16 cellular contexts compared by ENCODE assay signal in genomic region chr10:62759599-62760175, GRCh38. TPM values are rescaled to one million over a fixed set of nuclear protein-coding genes. Genes with fewer than 3 reads are reported as not detected.
A peak's percentile ranks its signal among the peaks of the same experiment; 100 is the strongest.
DNase-seq lines count a peak whose midpoint lies in the region; ATAC-seq and TF ChIP-seq lines count a peak whose summit lies in the region.
"Had no signal": no experiment of that assay in that cellular context is flagged by ENCODE, and none has a peak within 500 bp of the region (broad histone marks: within the 10 kb centered on the region; RNA-seq: fewer than 3 reads in every experiment).

No MANE protein-coding gene starts in this region.

- H3K27ac ChIP-seq in psoas muscle = peak overlapping the region; percentile 59
- H3K27ac ChIP-seq: WERI-Rb-1 had no signal

- CTCF ChIA-PET in activated CD8-positive, alpha-beta T cell treated with anti-CD3 and anti-CD28 coated beads for 36 hours (lab: Charles Lee) = interaction anchor here (1.3 to 2.8 kb wide), 4 partner anchors 10 to 122 kb away, joined by 3 to 15 read pairs (median 8); no protein-coding TSS in a partner anchor

- 58 to 64% (median 64%) methylated on average over 5 of the region's 5 CpGs for WGBS in psoas muscle, 3 donors

- H3K9me3 ChIP-seq in psoas muscle = no peaks in the 10 kb centered on the region

- peaks cover 0 to 2% (median 0%) of the 10 kb centered on the region in 6 donors for H3K9me3 Mint-ChIP-seq in immature natural killer cell
- H3K9me3 Mint-ChIP-seq in activated CD8-positive, alpha-beta T cell treated with anti-CD3 and anti-CD28 coated beads for 36 hours = peaks cover 2% of the 10 kb centered on the region
- H3K9me3 Mint-ChIP-seq: activated CD4-positive, alpha-beta memory T cell treated with anti-CD3 and anti-CD28 coated beads, Interleukin-2, amount 10 ng/mL, durations not matched to agents 7 days and 5 days had no signal

- H3K36me3 ChIP-seq in psoas muscle (ENCODE audit: insufficient read depth in 1 of 2, low read depth in 1 of 2) = no peaks in the 10 kb centered on the region
- H3K36me3 ChIP-seq: WERI-Rb-1 had no signal

- POLR2A ChIA-PET in activated CD8-positive, alpha-beta T cell treated with anti-CD3 and anti-CD28 coated beads for 36 hours (lab: Charles Lee) = interaction anchor here (1.3 to 2.6 kb wide), 4 partner anchors 9 to 256 kb away, joined by 3 to 7 read pairs (median 4); no protein-coding TSS in a partner anchor

- H3K27me3 Mint-ChIP-seq in immature natural killer cell (ENCODE audit: low read depth in 3 of 3) = peaks cover 0 to 4% (median 0%) of the 10 kb centered on the region in 3 donors
- no peaks in the 10 kb centered on the region for H3K27me3 Mint-ChIP-seq in activated CD8-positive, alpha-beta T cell treated with anti-CD3 and anti-CD28 coated beads for 36 hours

- no peak for ATAC-seq in psoas muscle
- ATAC-seq in activated CD8-positive, alpha-beta T cell treated with anti-CD3 and anti-CD28 coated beads for 36 hours = no peak
- ATAC-seq: activated naive CD4-positive, alpha-beta T cell treated with anti-CD3 and anti-CD28 coated beads, Interleukin-2, amount 50 U/mL, for 72 hours had no signal

- no peak for TF ChIP-seq CTCF in psoas muscle (IDR thresholded peaks at IDR 0.05)
- TF ChIP-seq CTCF in activated CD8-positive, alpha-beta T cell treated with anti-CD3 and anti-CD28 coated beads for 36 hours (IDR thresholded peaks at IDR 0.05) = no peak

- no peaks in the 10 kb centered on the region for H3K36me3 Mint-ChIP-seq in immature natural killer cell
- no peaks in the 10 kb centered on the region for H3K36me3 Mint-ChIP-seq in activated CD8-positive, alpha-beta T cell treated with anti-CD3 and anti-CD28 coated beads for 36 hours (ENCODE audit: low read depth)
- H3K36me3 Mint-ChIP-seq: activated naive CD4-positive, alpha-beta T cell treated with anti-CD3 and anti-CD28 coated beads, Interleukin-2, amount 50 U/mL, for 72 hours had no signal

- no peak overlapping the region for H3K4me3 Mint-ChIP-seq in immature natural killer cell
- H3K4me3 Mint-ChIP-seq in activated CD8-positive, alpha-beta T cell treated with anti-CD3 and anti-CD28 coated beads for 36 hours = no peak overlapping the region
- H3K4me3 Mint-ChIP-seq: activated CD4-positive, alpha-beta memory T cell treated with anti-CD3 and anti-CD28 coated beads, Interleukin-2, amount 10 ng/mL, durations not matched to agents 7 days and 5 days; B cell had no signal

- H3K4me1 Mint-ChIP-seq in immature natural killer cell = peaks cover 28 to 35% of the 10 kb centered on the region in 2 donors
- peaks cover 36% of the 10 kb centered on the region for H3K4me1 Mint-ChIP-seq in activated CD8-positive, alpha-beta T cell treated with anti-CD3 and anti-CD28 coated beads for 36 hours (ENCODE audit: low read depth)

- H3K4me3 ChIP-seq in psoas muscle = no peak overlapping the region

- DNase-seq in GF-D8 (lab: John Stamatoyannopoulos, UW) = peak; percentile 58
- peak; percentile 38 to 48 for DNase-seq in Kasumi-1 (lab: John Stamatoyannopoulos, UW)
- peak; percentile 16 to 43 (median 38) for DNase-seq in immature natural killer cell
- DNase-seq in psoas muscle = no peak
- DNase-seq in activated CD8-positive, alpha-beta T cell treated with anti-CD3 and anti-CD28 coated beads for 36 hours = no peak
- DNase-seq in KG1 (lab: John Stamatoyannopoulos, UW) = no peak
- DNase-seq in GM03348 (ENCODE audit: low spot score) = no peak
- DNase-seq: activated CD4-positive, alpha-beta memory T cell treated with anti-CD3 and anti-CD28 coated beads, Interleukin-2, amount 10 ng/mL, durations not matched to agents 7 days and 5 days; activated T-cell treated with anti-CD3 and anti-CD28 coated beads, Interleukin-2, amount 50 U/mL, for 48 hours; HCEC 1CT; mesenchymal stem cell; NCI-H1436; WERI-Rb-1 had no signal

- no peaks in the 10 kb centered on the region for H3K27me3 ChIP-seq in psoas muscle (ENCODE audit: insufficient read depth in 3 of 3, low read length in 2 of 3)

- H3K4me1 ChIP-seq in psoas muscle = no peaks in the 10 kb centered on the region

- intact Hi-C loops in psoas muscle (cut with DNase I) = loop anchor here (5.0 kb wide), 2 partner anchors 43 to 72 kb away; partner anchors contain the start of gene ADO (in 1 of the 2)
- intact Hi-C loops in activated CD8-positive, alpha-beta T cell treated with anti-CD3 and anti-CD28 coated beads for 36 hours (cut with micrococcal nuclease) = no loop called here

- peak overlapping the region in 1 of 6 donors; percentile 40 for H3K27ac Mint-ChIP-seq in immature natural killer cell
- no peak overlapping the region for H3K27ac Mint-ChIP-seq in activated CD8-positive, alpha-beta T cell treated with anti-CD3 and anti-CD28 coated beads for 36 hours
- H3K27ac Mint-ChIP-seq: activated CD4-positive, alpha-beta memory T cell treated with anti-CD3 and anti-CD28 coated beads, Interleukin-2, amount 10 ng/mL, durations not matched to agents 7 days and 5 days; activated naive CD4-positive, alpha-beta T cell treated with anti-CD3 and anti-CD28 coated beads, Interleukin-2, amount 50 U/mL, for 72 hours; B cell had no signal

RNA-seq across cellular contexts. Expression of gene ADO, which starts 44.8 kb away (rescaled TPM):
- polyA plus RNA-seq in immature natural killer cell (1 to 10 TPM; 1.0 to 5.0 (median 2.3) TPM), psoas muscle (10 to 100 TPM; 11.6 to 27.1 (median 21.6) TPM)
- total RNA-seq in psoas muscle = 10 to 100 TPM; 17.6 to 24.8 (median 20.1) TPM
- 10 to 100 TPM; 28.0 to 28.9 TPM for total RNA-seq in activated CD8-positive, alpha-beta T cell treated with anti-CD3 and anti-CD28 coated beads for 36 hours

RNA-seq across cellular contexts. Expression of gene EGR2, which starts 56.5 kb away (rescaled TPM):
- polyA plus RNA-seq in immature natural killer cell = under 1 TPM; 0.28 to 0.80 (median 0.29) TPM
- total RNA-seq in psoas muscle = 1 to 10 TPM in 2 of 4 donors, under 1 TPM in 2; 0.67 to 1.2 (median 0.97) TPM
- polyA plus RNA-seq in psoas muscle = under 1 TPM; 0.24 to 0.64 (median 0.26) TPM
- 10 to 100 TPM; 45.6 to 46.6 TPM for total RNA-seq in activated CD8-positive, alpha-beta T cell treated with anti-CD3 and anti-CD28 coated beads for 36 hours
- total RNA-seq: dermis microvascular lymphatic vessel endothelial cell had no signal

Comparison
In these comparisons a context has a peak if more than half of its experiments do, and no peak if none do; other contexts are left out.
1. DNase-seq: peak in GF-D8 (single experiment), Kasumi-1 (2 of 2) and immature natural killer cell (3 of 3); none in psoas muscle (0 of 2), activated CD8-positive, alpha-beta T cell treated with anti-CD3 and anti-CD28 coated beads for 36 hours (single experiment), KG1 (single experiment) and GM03348 (single experiment).
2. RNA of gene EGR2, which starts 56.5 kb away (total RNA-seq): 45.6 to 46.6 TPM in activated CD8-positive, alpha-beta T cell treated with anti-CD3 and anti-CD28 coated beads for 36 hours; 0.67 to 1.2 TPM in psoas muscle; every median in the first group is over 10 times any median in the second.